In the genomic region with DNA sequence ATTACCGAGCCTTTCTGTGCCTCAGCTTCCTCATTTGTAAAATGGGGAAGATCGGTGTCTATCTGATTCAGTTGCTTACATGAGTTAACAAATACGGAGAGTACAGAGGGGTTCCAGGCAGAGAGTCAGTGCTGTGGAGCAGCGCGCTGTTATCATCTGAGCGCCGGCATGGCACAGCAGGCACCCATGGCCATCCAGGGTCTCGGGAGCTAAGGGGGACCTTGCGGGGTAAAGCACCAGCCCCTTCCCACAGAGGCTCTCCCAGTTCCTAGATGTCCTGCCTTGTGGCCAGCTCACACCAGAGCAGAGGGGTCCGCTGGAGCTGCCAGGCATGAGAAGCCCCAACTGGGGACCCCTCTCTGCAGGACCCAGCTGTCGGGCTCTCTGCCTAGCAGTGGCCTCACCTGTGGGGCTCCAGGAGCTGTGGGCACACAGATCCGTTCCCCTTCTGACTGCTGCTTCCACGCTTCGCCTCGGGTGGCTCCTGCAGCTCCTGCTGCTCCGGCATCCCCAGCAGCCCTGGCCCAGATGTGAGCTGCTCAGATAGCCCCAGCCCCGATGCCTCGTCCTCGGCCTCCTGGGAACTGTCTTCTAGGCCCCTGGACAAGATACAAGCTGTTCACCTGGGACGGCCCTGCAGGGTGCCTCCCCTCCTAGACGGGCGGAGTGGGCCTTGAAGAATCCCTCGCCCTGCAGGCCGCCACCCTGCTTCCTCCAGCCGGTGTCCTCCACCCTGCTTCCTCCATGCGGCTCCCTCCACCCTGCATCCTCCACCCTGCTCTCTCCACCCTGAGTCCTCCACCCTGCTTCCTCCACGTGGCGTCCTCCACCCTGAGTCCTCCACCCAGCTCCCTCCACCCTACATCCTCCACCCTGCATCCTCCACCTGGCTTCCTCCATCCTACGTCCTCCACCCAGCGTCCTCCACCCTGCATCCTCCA, we compare ENCODE assay signal across 2 cellular contexts.
TF ChIP-seq lines count a peak whose summit lies in the region.

No MANE protein-coding gene starts in this region.

TF ChIP-seq in HEK293, 187 proteins besides CTCF, POLR2A, EP300 and RAD21:
- TF ChIP-seq KLF1 (tag by site-specific recombination; IDR thresholded peaks at IDR 0.05) (peak; percentile 100), ZNF366 (tag by site-specific recombination; conservative IDR thresholded peaks at IDR 0.05) (no peak), ZNF600 (tag by site-specific recombination; IDR thresholded peaks at IDR 0.05) (peak; percentile 53; the same call in 1 of the 2 replicates), KLF8 (tag by site-specific recombination; IDR thresholded peaks at IDR 0.05) (0 out of 2 replicates have a peak, but pooled peaks have one; percentile 34), ZNF747 (tag by site-specific recombination; IDR thresholded peaks at IDR 0.05) (no peak), GLIS2 (tag by site-specific recombination; IDR thresholded peaks at IDR 0.05) (peak; percentile 31; the same call in 1 of the 2 replicates), ZBTB17 (tag by site-specific recombination; IDR thresholded peaks at IDR 0.05) (peak; percentile 41; the same call in 1 of the 2 replicates)
- TF ChIP-seq, protein P1, sequence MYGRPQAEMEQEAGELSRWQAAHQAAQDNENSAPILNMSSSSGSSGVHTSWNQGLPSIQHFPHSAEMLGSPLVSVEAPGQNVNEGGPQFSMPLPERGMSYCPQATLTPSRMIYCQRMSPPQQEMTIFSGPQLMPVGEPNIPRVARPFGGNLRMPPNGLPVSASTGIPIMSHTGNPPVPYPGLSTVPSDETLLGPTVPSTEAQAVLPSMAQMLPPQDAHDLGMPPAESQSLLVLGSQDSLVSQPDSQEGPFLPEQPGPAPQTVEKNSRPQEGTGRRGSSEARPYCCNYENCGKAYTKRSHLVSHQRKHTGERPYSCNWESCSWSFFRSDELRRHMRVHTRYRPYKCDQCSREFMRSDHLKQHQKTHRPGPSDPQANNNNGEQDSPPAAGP (tag by site-specific recombination; IDR thresholded peaks at IDR 0.05) = peak; percentile 75; the same call in 1 of the 2 replicates

TF ChIP-seq in HepG2, 621 proteins besides CTCF, POLR2A, EP300 and RAD21:
- no peak for TF ChIP-seq MYNN (CRISPR knock-in tag; IDR thresholded peaks at IDR 0.05; ENCODE audit: low read depth)
- no peak for TF ChIP-seq ARID2 (CRISPR knock-in tag; IDR thresholded peaks at IDR 0.05; ENCODE audit: borderline replicate concordance)
- TF ChIP-seq ZNF263 (CRISPR knock-in tag; IDR thresholded peaks at IDR 0.05) = peak; percentile 72
TF ChIP-seq in HepG2: peak in this region for 1.
